ENCODE assay signal across 9 cellular contexts in genomic region chr3:94115482-94115881, GRCh38. TPM values are rescaled to one million over a fixed set of nuclear protein-coding genes. Genes with fewer than 3 reads are reported as not detected.
DNase-seq lines count a peak whose midpoint lies in the region; ATAC-seq and TF ChIP-seq lines count a peak whose summit lies in the region.
"Had no signal": no experiment of that assay in that cellular context is flagged by ENCODE, and none has a peak within 500 bp of the region (broad histone marks: within the 10 kb centered on the region; RNA-seq: fewer than 3 reads in every experiment).

No MANE protein-coding gene starts in this region.

- TF ChIP-seq CTCF in cardiac fibroblast (IDR thresholded peaks at IDR 0.05; ENCODE audit: low read depth, low read length), result peak; percentile 35

- no peak overlapping the region for H4K5ac ChIP-seq in mesendoderm (ENCODE audit: low read length)

- peaks cover 2% of the 10 kb centered on the region for H3K4me1 ChIP-seq in mesendoderm (ENCODE audit: control insufficient read depth, low read depth, low read length)

- no peak overlapping the region for H3K23ac ChIP-seq in mesendoderm (ENCODE audit: low read length)

- no peak overlapping the region for H2BK5ac ChIP-seq in mesendoderm (ENCODE audit: low read length)

- H3K4me2 ChIP-seq in mesendoderm (ENCODE audit: low read length), result no peak overlapping the region

- H2AK5ac ChIP-seq in mesendoderm (ENCODE audit: low read length), result no peak overlapping the region

- H2BK120ac ChIP-seq in mesendoderm (ENCODE audit: low read depth, low read length), result no peak overlapping the region

- no peak for ATAC-seq in GM18511 (IDR thresholded peaks at IDR 0.05; ENCODE audit: unreplicated experiment)

- no peaks in the 10 kb centered on the region for H3K36me3 ChIP-seq in mesendoderm (ENCODE audit: control insufficient read depth, insufficient read depth, low read length)

- H3K4ac ChIP-seq in mesendoderm (ENCODE audit: low read depth, low read length), result no peak overlapping the region

- no peak overlapping the region for H3K27ac ChIP-seq in mesendoderm (ENCODE audit: low read depth, low read length)

- no peak overlapping the region for H4K8ac ChIP-seq in mesendoderm (ENCODE audit: low read depth, low read length)

- H3K79me2 ChIP-seq in mesendoderm (ENCODE audit: control insufficient read depth, insufficient read depth, low read length), result no peaks in the 10 kb centered on the region

- DNase-seq in ELR (ENCODE audit: low read depth) (peak; percentile 53), NCI-H1105 treated with DMSO at 0.1 percent for 48 hours (lab: John Stamatoyannopoulos, UW) (peak; percentile 38), cardiac fibroblast (ENCODE audit: low read depth in 2 of 2) (peak; percentile 49 to 66), mesendoderm (peak; percentile 57), DMS153 treated with DMSO at 0.1 percent for 48 hours (lab: John Stamatoyannopoulos, UW; ENCODE audit: unreplicated experiment) (no peak), NCI-H2107 treated with DMSO at 0.1 percent for 48 hours (lab: John Stamatoyannopoulos, UW; ENCODE audit: unreplicated experiment) (no peak)
- DNase-seq in activated CD4-positive, CD25-positive, alpha-beta regulatory T cell treated with anti-CD3 and anti-CD28 coated beads, Interleukin-2, amount 50 U/mL, for 72 hours, result no peak
- DNase-seq: occipital lobe had no signal

- H3K9ac ChIP-seq in mesendoderm (ENCODE audit: low read length), result no peak overlapping the region

- no peak overlapping the region for H3K18ac ChIP-seq in mesendoderm (ENCODE audit: low read length)

- no peak overlapping the region for H3K56ac ChIP-seq in mesendoderm (ENCODE audit: low read length)

- 100% methylated on average over 1 of the region's 6 CpGs for WGBS in mesendoderm (ENCODE audit: extremely low coverage, insufficient coverage, low lambda C conversion rate)

- H2BK15ac ChIP-seq in mesendoderm (replicated peaks; ENCODE audit: low read depth), result no peak overlapping the region

- no peaks in the 10 kb centered on the region for H3K27me3 ChIP-seq in mesendoderm (ENCODE audit: insufficient read depth, low read length, poor library complexity)

- no peak overlapping the region for H3K4me3 ChIP-seq in cardiac fibroblast (replicated peaks in 1 of 2; ENCODE audit: low read depth in 2 of 2, low read length in 2 of 2)
- no peak overlapping the region for H3K4me3 ChIP-seq in mesendoderm (ENCODE audit: low read length)

- no peaks in the 10 kb centered on the region for H3K79me1 ChIP-seq in mesendoderm (ENCODE audit: low read length)

RNA-seq across cellular contexts. Expression of gene NSUN3, which starts 52.6 kb away (rescaled TPM):
- 4.3 TPM for polyA plus RNA-seq in mesendoderm (2013, experiment 1 of 2)
- polyA plus RNA-seq in mesendoderm (2013, experiment 2 of 2), result 4.3 TPM

RNA-seq across cellular contexts. Expression of gene DHFR2, which starts 52.8 kb away (rescaled TPM):
- 1.6 TPM for polyA plus RNA-seq in mesendoderm (2013, experiment 1 of 2)
- polyA plus RNA-seq in mesendoderm (2013, experiment 2 of 2), result 1.5 TPM

Comparison
In these comparisons a context has a peak if more than half of its experiments do, and no peak if none do; other contexts are left out.
1. DNase-seq: peak in ELR (single experiment), NCI-H1105 treated with DMSO at 0.1 percent for 48 hours (single experiment), cardiac fibroblast (2 of 2) and mesendoderm (single experiment); none in DMS153 treated with DMSO at 0.1 percent for 48 hours (single experiment), NCI-H2107 treated with DMSO at 0.1 percent for 48 hours (single experiment) and activated CD4-positive, CD25-positive, alpha-beta regulatory T cell treated with anti-CD3 and anti-CD28 coated beads, Interleukin-2, amount 50 U/mL, for 72 hours (single experiment).